ENCODE assay signal across 14 cellular contexts in genomic region chr5:138230261-138230660, GRCh38. TPM values are rescaled to one million over a fixed set of nuclear protein-coding genes. Genes with fewer than 3 reads are reported as not detected.
A peak's percentile ranks its signal among the peaks of the same experiment; 100 is the strongest.
DNase-seq lines count a peak whose midpoint lies in the region; ATAC-seq and TF ChIP-seq lines count a peak whose summit lies in the region.
"Had no signal": no experiment of that assay in that cellular context is flagged by ENCODE, and none has a peak within 500 bp of the region (broad histone marks: within the 10 kb centered on the region; RNA-seq: fewer than 3 reads in every experiment).

No MANE protein-coding gene starts in this region.

- H2BK120ac ChIP-seq in mesenchymal stem cell (ENCODE audit: low read depth, low read length) = no peak overlapping the region

- H3K4me2 ChIP-seq in mesenchymal stem cell (ENCODE audit: low read length, poor library complexity, severe bottlenecking) = no peak overlapping the region

- H3K9me3 ChIP-seq in mesenchymal stem cell (ENCODE audit: control insufficient read depth, low read length) = peaks cover 19% of the 10 kb centered on the region
- H3K9me3 ChIP-seq in T-helper 17 cell (ENCODE audit: control insufficient read depth, low read length, poor library complexity, severe bottlenecking) = peaks cover 5% of the 10 kb centered on the region

- CTCF ChIA-PET in Calu3 (lab: Charles Lee) = interaction anchor here (0.5 to 0.7 kb wide), 3 partner anchors 9 to 37 kb away, joined by 3 to 4 read pairs (median 3); no protein-coding TSS in a partner anchor

- no peak overlapping the region for H2BK15ac ChIP-seq in mesenchymal stem cell (ENCODE audit: low read depth, poor library complexity, severe bottlenecking)

- H3K36me3 ChIP-seq in mesenchymal stem cell (ENCODE audit: control insufficient read depth in 1 of 2, insufficient read depth in 2 of 2, low read depth in 1 of 2, low read length in 2 of 2) = no peaks in the 10 kb centered on the region
- H3K36me3 ChIP-seq: brain microvascular endothelial cell had no signal

- H3K18ac ChIP-seq in mesenchymal stem cell (ENCODE audit: low read depth in 1 of 2, low read length in 2 of 2) = no peak overlapping the region

- no peak overlapping the region for H2BK5ac ChIP-seq in mesenchymal stem cell (ENCODE audit: low read depth, low read length, poor library complexity, severe bottlenecking)

- no peak overlapping the region for H4K8ac ChIP-seq in mesenchymal stem cell (ENCODE audit: low read length)

- ATAC-seq in T-helper 17 cell = no peak

- BruUV-seq in Calu3 (replicated peaks; lab: Mats Ljungman, UMichigan) = no TSS peak

- no peaks in the 10 kb centered on the region for H3K79me1 ChIP-seq in mesenchymal stem cell (replicated peaks; ENCODE audit: low read length, poor library complexity, severe bottlenecking)

- H2AFZ ChIP-seq in mesenchymal stem cell (ENCODE audit: low read depth, low read length) = no peak overlapping the region
- H2AFZ ChIP-seq: parathyroid adenoma had no signal

- H3K4me1 ChIP-seq in mesenchymal stem cell (ENCODE audit: control insufficient read depth, insufficient read depth, low read depth, low read length) = no peaks in the 10 kb centered on the region
- H3K4me1 ChIP-seq: parathyroid adenoma had no signal

- H3K4me3 ChIP-seq in AG10803 (ENCODE audit: low read length) (no peak overlapping the region), mesenchymal stem cell (ENCODE audit: insufficient read depth in 1 of 2, low read depth in 1 of 2, low read length in 2 of 2) (no peak overlapping the region)

- DNase-seq in AG10803 (ENCODE audit: low read depth) (peak; percentile 18), NCI-H226 (peak; percentile 93), chondrocyte (ENCODE audit: low spot score) (no peak), mesenchymal stem cell (peak; percentile 30), T-helper 17 cell (no peak), NCI-H1092 (lab: John Stamatoyannopoulos, UW) (no peak), NCI-H1417 treated with DMSO at 0.1 percent for 48 hours (lab: John Stamatoyannopoulos, UW) (no peak), Calu3 (no peak)
- DNase-seq: activated CD4-positive, alpha-beta T cell treated with anti-CD3 and anti-CD28 coated beads for 1 hour; activated T-cell treated with anti-CD3 and anti-CD28 coated beads, Interleukin-2, amount 50 U/mL, for 48 hours; brain microvascular endothelial cell; NCI-H187 treated with DMSO at 0.1 percent for 48 hours; NK-92 treated with Interleukin-12 subunit alpha and Interleukin-12 subunit beta, amount 100 ng/mL, for 24 hours had no signal

- H3K14ac ChIP-seq in mesenchymal stem cell (ENCODE audit: low read length in 2 of 2) = no peak overlapping the region

- H3K36me3 Mint-ChIP-seq in chondrocyte (ENCODE audit: low read depth) (peaks cover 2% of the 10 kb centered on the region), T-helper 17 cell (ENCODE audit: low read depth) (no peaks in the 10 kb centered on the region), Calu3 (ENCODE audit: insufficient read depth, unreplicated experiment) (no peaks in the 10 kb centered on the region)

- H3K27me3 ChIP-seq in mesenchymal stem cell (ENCODE audit: control insufficient read depth in 1 of 2, insufficient read depth in 1 of 2, low read length in 2 of 2) = peaks cover 0 to 47% of the 10 kb centered on the region in 2 experiments
- H3K27me3 ChIP-seq: brain microvascular endothelial cell had no signal

- intact Hi-C loops in Calu3 (cut with micrococcal nuclease; ENCODE audit: unreplicated experiment) = no loop called here

- H3K27ac Mint-ChIP-seq in chondrocyte (ENCODE audit: unreplicated experiment) = peak overlapping the region; percentile 79
- H3K27ac Mint-ChIP-seq in T-helper 17 cell = no peak overlapping the region
- no peak overlapping the region for H3K27ac Mint-ChIP-seq in Calu3 (ENCODE audit: unreplicated experiment)

- H3K27ac ChIP-seq in mesenchymal stem cell (ENCODE audit: low read length, poor library complexity, severe bottlenecking) = no peak overlapping the region
- H3K27ac ChIP-seq: brain microvascular endothelial cell, parathyroid adenoma had no signal

- H3K4me1 Mint-ChIP-seq in chondrocyte (ENCODE audit: low read depth) (peaks cover 18% of the 10 kb centered on the region), T-helper 17 cell (no peaks in the 10 kb centered on the region), Calu3 (ENCODE audit: low read depth, unreplicated experiment) (peaks cover 10% of the 10 kb centered on the region)

- no peak overlapping the region for H2BK12ac ChIP-seq in mesenchymal stem cell (ENCODE audit: low read length in 2 of 2)

- H3K23ac ChIP-seq in mesenchymal stem cell (ENCODE audit: low read length in 2 of 2) = no peak overlapping the region

- no peak overlapping the region for H2AK5ac ChIP-seq in mesenchymal stem cell (ENCODE audit: low read length, severe bottlenecking)

- H4K91ac ChIP-seq in mesenchymal stem cell (ENCODE audit: low read length) = no peak overlapping the region

- TF ChIP-seq CTCF in AG10803 (conservative IDR thresholded peaks at IDR 0.05; ENCODE audit: low read length) (no peak), chondrocyte (IDR thresholded peaks at IDR 0.05) (no peak), Calu3 (IDR thresholded peaks at IDR 0.05; ENCODE audit: unreplicated experiment) (no peak)

- peaks cover 4% of the 10 kb centered on the region for H3K9me3 Mint-ChIP-seq in chondrocyte (ENCODE audit: low read depth)
- H3K9me3 Mint-ChIP-seq in Calu3 (ENCODE audit: low read depth, unreplicated experiment) = no peaks in the 10 kb centered on the region

- no peak overlapping the region for H3K4ac ChIP-seq in mesenchymal stem cell (ENCODE audit: low read depth in 1 of 2, low read length in 2 of 2)

- H3K27me3 Mint-ChIP-seq in chondrocyte (ENCODE audit: low read depth) (no peaks in the 10 kb centered on the region), T-helper 17 cell (peaks cover 19% of the 10 kb centered on the region), Calu3 (ENCODE audit: unreplicated experiment) (no peaks in the 10 kb centered on the region)

- H3K4me3 Mint-ChIP-seq in chondrocyte (ENCODE audit: unreplicated experiment) = no peak overlapping the region
- no peak overlapping the region for H3K4me3 Mint-ChIP-seq in T-helper 17 cell
- no peak overlapping the region for H3K4me3 Mint-ChIP-seq in Calu3 (ENCODE audit: low read depth, unreplicated experiment)

- no peak overlapping the region for H3K9ac ChIP-seq in mesenchymal stem cell (ENCODE audit: low read length)
- H3K9ac ChIP-seq: parathyroid adenoma had no signal

RNA-seq across cellular contexts. Expression of gene CDC23, which starts 17.1 kb away (rescaled TPM):
- total RNA-seq in chondrocyte = 28.8 to 32.4 TPM (median 30.8 TPM) in 3 replicates
- polyA plus RNA-seq in mesenchymal stem cell (2013, experiment 1 of 2) = 19.3 TPM
- 19.1 TPM for polyA plus RNA-seq in mesenchymal stem cell (2013, experiment 2 of 2)
- 10 to 100 TPM; 12.4 to 18.2 TPM for total RNA-seq in T-helper 17 cell
- 45.8 and 46.9 TPM in 2 replicates for total RNA-seq in Calu3 (2022)

RNA-seq across cellular contexts. Expression of gene GFRA3, which starts 44.2 kb away (rescaled TPM):
- 0.12 to 0.23 TPM in 2 of 3 replicates, not detected in the other for total RNA-seq in chondrocyte
- polyA plus RNA-seq in mesenchymal stem cell (2013, experiment 1 of 2) = not detected
- polyA plus RNA-seq in mesenchymal stem cell (2013, experiment 2 of 2) = not detected
- not detected for total RNA-seq in T-helper 17 cell
- total RNA-seq in Calu3 (2022) = 0.54 and 0.83 TPM in 2 replicates

RNA-seq across cellular contexts. Expression of gene KIF20A, which starts 51.3 kb away (rescaled TPM):
- total RNA-seq in chondrocyte (5.2 to 15.9 TPM (median 14.3 TPM) in 3 replicates), T-helper 17 cell (under 1 TPM in 1 of 2 donors, not detected in 1; 0.27 TPM), Calu3 (2022) (52.6 and 68.9 TPM in 2 replicates)
- 5.5 TPM for polyA plus RNA-seq in mesenchymal stem cell (2013, experiment 1 of 2)
- polyA plus RNA-seq in mesenchymal stem cell (2013, experiment 2 of 2) = 5.5 TPM

RNA-seq across cellular contexts. Expression of gene BRD8, which starts 51.8 kb away (rescaled TPM):
- total RNA-seq in chondrocyte (31.4 to 49.5 TPM (median 33.1 TPM) in 3 replicates), T-helper 17 cell (10 to 100 TPM; 26.4 to 30.0 TPM), Calu3 (2022) (120 and 124 TPM in 2 replicates)
- 25.7 TPM for polyA plus RNA-seq in mesenchymal stem cell (2013, experiment 1 of 2)
- 24.8 TPM for polyA plus RNA-seq in mesenchymal stem cell (2013, experiment 2 of 2)

Comparison
In these comparisons a context has a peak if more than half of its experiments do, and no peak if none do; other contexts are left out.
1. DNase-seq: peak in AG10803 (single experiment), NCI-H226 (single experiment) and mesenchymal stem cell (single experiment); none in chondrocyte (single experiment), T-helper 17 cell (0 of 3), NCI-H1092 (single experiment), NCI-H1417 treated with DMSO at 0.1 percent for 48 hours (single experiment) and Calu3 (single experiment).